Comparison of ENCODE assay signal across 8 cellular contexts in genomic region chr14:28765907-28766504, GRCh38. TPM values are rescaled to one million over a fixed set of nuclear protein-coding genes. Genes with fewer than 3 reads are reported as not detected.
A peak's percentile ranks its signal among the peaks of the same experiment; 100 is the strongest.
DNase-seq lines count a peak whose midpoint lies in the region; TF ChIP-seq lines count a peak whose summit lies in the region.

No MANE protein-coding gene starts in this region.

- TF ChIP-seq CTCF in HFFc6 (IDR thresholded peaks at IDR 0.05), result no peak

- no peaks in the 10 kb centered on the region for H3K36me3 Mint-ChIP-seq in HFFc6 (ENCODE audit: low read depth)
- H3K36me3 Mint-ChIP-seq in activated T-helper 2 cell treated with anti-CD3 and anti-CD28 coated beads, Interferon-gamma antibody, Interleukin-2, Interleukin-4, amounts not matched to agents 10 μg/mL and 5 μg/mL and 100 μg/mL, durations not matched to agents 14 hours and 24 hours and 36 hours (ENCODE audit: low read depth), result no peaks in the 10 kb centered on the region

- intact Hi-C loops in activated T-helper 2 cell treated with anti-CD3 and anti-CD28 coated beads, Interferon-gamma antibody, Interleukin-2, Interleukin-4, amounts not matched to agents 10 μg/mL and 5 μg/mL and 100 μg/mL, durations not matched to agents 14 hours and 24 hours and 36 hours (cut with micrococcal nuclease), result no loop called here

- H3K36me3 ChIP-seq in mesodermal cell (ENCODE audit: control insufficient read depth, insufficient read depth, low read length), result no peaks in the 10 kb centered on the region

- peaks cover 16% of the 10 kb centered on the region for H3K9me3 Mint-ChIP-seq in HFFc6
- peaks cover 4% of the 10 kb centered on the region for H3K9me3 Mint-ChIP-seq in activated T-helper 2 cell treated with anti-CD3 and anti-CD28 coated beads, Interferon-gamma antibody, Interleukin-2, Interleukin-4, amounts not matched to agents 10 μg/mL and 5 μg/mL and 100 μg/mL, durations not matched to agents 14 hours and 24 hours and 36 hours

- H3K27me3 Mint-ChIP-seq in HFFc6 (ENCODE audit: insufficient read depth), result peaks cover 59% of the 10 kb centered on the region
- H3K27me3 Mint-ChIP-seq in activated T-helper 2 cell treated with anti-CD3 and anti-CD28 coated beads, Interferon-gamma antibody, Interleukin-2, Interleukin-4, amounts not matched to agents 10 μg/mL and 5 μg/mL and 100 μg/mL, durations not matched to agents 14 hours and 24 hours and 36 hours (ENCODE audit: low read depth), result peaks cover 45% of the 10 kb centered on the region

- H3K4me3 Mint-ChIP-seq in HFFc6, result peak overlapping the region; percentile 71
- no peak overlapping the region for H3K4me3 Mint-ChIP-seq in activated T-helper 2 cell treated with anti-CD3 and anti-CD28 coated beads, Interferon-gamma antibody, Interleukin-2, Interleukin-4, amounts not matched to agents 10 μg/mL and 5 μg/mL and 100 μg/mL, durations not matched to agents 14 hours and 24 hours and 36 hours (ENCODE audit: low read depth)

- H3K9me3 ChIP-seq in mesodermal cell (ENCODE audit: control insufficient read depth, low read length), result no peaks in the 10 kb centered on the region

- DNase-seq in AG20443 (ENCODE audit: low spot score) (peak; percentile 24), HFFc6 (no peak), SKM-1 treated with dmso at 0.1 percent for 144 hours (lab: John Stamatoyannopoulos, UW; ENCODE audit: unreplicated experiment) (no peak), medulla oblongata (ENCODE audit: extremely low spot score) (no peak), SKM-1 (lab: John Stamatoyannopoulos, UW; ENCODE audit: unreplicated experiment) (no peak), substantia nigra (lab: John Stamatoyannopoulos, UW) (no peak)
- DNase-seq in activated T-helper 2 cell treated with anti-CD3 and anti-CD28 coated beads, Interferon-gamma antibody, Interleukin-2, Interleukin-4, amounts not matched to agents 10 μg/mL and 5 μg/mL and 100 μg/mL, durations not matched to agents 14 hours and 24 hours and 36 hours (ENCODE audit: low spot score), result no peak

- WGBS in mesodermal cell (ENCODE audit: insufficient coverage in 2 of 2), 2 experiments, result 0 to 1% methylated on average over 10 to 16 of the region's 34 CpGs

- peaks cover 7% of the 10 kb centered on the region for H3K4me1 ChIP-seq in mesodermal cell (ENCODE audit: control insufficient read depth, insufficient read depth, low read length, poor library complexity, severe bottlenecking)

- peaks cover 20% of the 10 kb centered on the region for H3K4me1 Mint-ChIP-seq in HFFc6 (ENCODE audit: low read depth)
- no peaks in the 10 kb centered on the region for H3K4me1 Mint-ChIP-seq in activated T-helper 2 cell treated with anti-CD3 and anti-CD28 coated beads, Interferon-gamma antibody, Interleukin-2, Interleukin-4, amounts not matched to agents 10 μg/mL and 5 μg/mL and 100 μg/mL, durations not matched to agents 14 hours and 24 hours and 36 hours (ENCODE audit: low read depth)

- no peak overlapping the region for H3K27ac ChIP-seq in mesodermal cell (ENCODE audit: low read depth, low read length, severe bottlenecking)
- H3K27ac ChIP-seq in substantia nigra (ENCODE audit: low read depth, low read length, poor library complexity, severe bottlenecking), result no peak overlapping the region

- H3K27ac Mint-ChIP-seq in HFFc6, result no peak overlapping the region
- peak overlapping the region; percentile 18 for H3K27ac Mint-ChIP-seq in activated T-helper 2 cell treated with anti-CD3 and anti-CD28 coated beads, Interferon-gamma antibody, Interleukin-2, Interleukin-4, amounts not matched to agents 10 μg/mL and 5 μg/mL and 100 μg/mL, durations not matched to agents 14 hours and 24 hours and 36 hours

- peak overlapping the region; percentile 41 for H3K4me3 ChIP-seq in mesodermal cell (ENCODE audit: extremely low read depth, insufficient read depth, low read length, poor library complexity, severe bottlenecking)

RNA-seq across cellular contexts. Expression of gene FOXG1, which starts 0.6 kb away (rescaled TPM):
- under 1 TPM in 1 of 6 experiments, not detected in 5; 0.06 TPM for total RNA-seq in HFFc6 (2021; fragmentation: NEBNext Ultra II Directional; extraction: Animal tissue kit (Norgen Biotek cat#: 25700))
- total RNA-seq in activated T-helper 2 cell treated with anti-CD3 and anti-CD28 coated beads, Interferon-gamma antibody, Interleukin-2, Interleukin-4, amounts not matched to agents 10 μg/mL and 5 μg/mL and 100 μg/mL, durations not matched to agents 14 hours and 24 hours and 36 hours, result not detected in 2 replicates
- polyA plus RNA-seq in mesodermal cell (2013, experiment 1 of 2), result 0.15 TPM
- 0.10 TPM for polyA plus RNA-seq in mesodermal cell (2013, experiment 2 of 2)
